ENCODE assay signal across 8 cellular contexts in the genomic region with DNA sequence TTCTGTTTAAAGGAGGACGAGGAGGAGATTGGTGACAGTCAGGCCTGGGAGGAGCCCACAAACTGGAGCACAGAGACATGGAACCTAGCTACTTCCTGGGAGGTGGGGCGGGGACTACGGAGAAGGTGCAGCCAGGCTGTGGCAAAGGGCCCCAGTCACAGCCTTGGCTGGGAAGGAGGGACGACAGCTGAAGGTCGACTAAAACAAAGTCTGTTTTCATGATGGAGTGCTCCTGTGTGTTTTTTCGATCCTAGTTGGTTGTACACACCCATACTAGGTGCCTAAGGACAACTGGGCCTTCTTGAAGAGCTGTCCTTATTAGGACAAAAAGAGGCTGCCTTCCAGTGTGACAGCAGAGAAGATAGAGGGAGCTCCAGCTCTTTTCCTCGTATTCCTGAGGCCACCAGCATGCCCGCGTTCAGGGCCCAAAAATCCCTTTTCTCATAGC. TPM values are rescaled to one million over a fixed set of nuclear protein-coding genes. Genes with fewer than 3 reads are reported as not detected.
A peak's percentile ranks its signal among the peaks of the same experiment; 100 is the strongest.
DNase-seq lines count a peak whose midpoint lies in the region; ATAC-seq and TF ChIP-seq lines count a peak whose summit lies in the region.

No MANE protein-coding gene starts in this region.

- H3K27ac Mint-ChIP-seq in activated CD8-positive, alpha-beta memory T cell treated with anti-CD3 and anti-CD28 coated beads, Interleukin-2, amount 10 ng/mL, durations not matched to agents 7 days and 5 days, result peak overlapping the region; percentile 6
- H3K27ac Mint-ChIP-seq in WTC11, result peak overlapping the region; percentile 76
- peak overlapping the region; percentile 81 to 96 (median 91) for H3K27ac Mint-ChIP-seq in immature natural killer cell

- peaks cover 10% of the 10 kb centered on the region for H3K36me3 ChIP-seq in thoracic aorta

- peaks cover 31% of the 10 kb centered on the region for H3K36me3 Mint-ChIP-seq in activated CD8-positive, alpha-beta memory T cell treated with anti-CD3 and anti-CD28 coated beads, Interleukin-2, amount 10 ng/mL, durations not matched to agents 7 days and 5 days
- peaks cover 39% of the 10 kb centered on the region for H3K36me3 Mint-ChIP-seq in WTC11
- H3K36me3 Mint-ChIP-seq in immature natural killer cell, result peaks cover 13 to 24% (median 23%) of the 10 kb centered on the region in 3 donors

- H3K27ac ChIP-seq in thoracic aorta, result peak overlapping the region; percentile 99

- H3K4me1 Mint-ChIP-seq in activated CD8-positive, alpha-beta memory T cell treated with anti-CD3 and anti-CD28 coated beads, Interleukin-2, amount 10 ng/mL, durations not matched to agents 7 days and 5 days, result peaks cover 83% of the 10 kb centered on the region
- H3K4me1 Mint-ChIP-seq in WTC11 (peaks cover 41% of the 10 kb centered on the region), immature natural killer cell (peaks cover 87 to 96% of the 10 kb centered on the region in 2 donors)

- peak overlapping the region; percentile 98 for H3K4me3 ChIP-seq in thoracic aorta

- no peaks in the 10 kb centered on the region for H3K9me3 Mint-ChIP-seq in activated CD8-positive, alpha-beta memory T cell treated with anti-CD3 and anti-CD28 coated beads, Interleukin-2, amount 10 ng/mL, durations not matched to agents 7 days and 5 days (ENCODE audit: low read depth)
- no peaks in the 10 kb centered on the region for H3K9me3 Mint-ChIP-seq in WTC11
- peaks cover 0 to 5% (median 3%) of the 10 kb centered on the region in 6 donors for H3K9me3 Mint-ChIP-seq in immature natural killer cell

- H3K4me1 ChIP-seq in thoracic aorta (ENCODE audit: control insufficient read depth in 1 of 2, low read depth in 2 of 2), result peaks cover 34 to 64% of the 10 kb centered on the region in 2 donors

- H3K4me3 Mint-ChIP-seq in activated CD8-positive, alpha-beta memory T cell treated with anti-CD3 and anti-CD28 coated beads, Interleukin-2, amount 10 ng/mL, durations not matched to agents 7 days and 5 days, result no peak overlapping the region
- H3K4me3 Mint-ChIP-seq in WTC11 (no peak overlapping the region), immature natural killer cell (peak overlapping the region; percentile 33 to 66 (median 52))

- no peak for ATAC-seq in activated CD8-positive, alpha-beta memory T cell treated with anti-CD3 and anti-CD28 coated beads, Interleukin-2, amount 10 ng/mL, durations not matched to agents 7 days and 5 days
- ATAC-seq in WTC11, result no peak
- no peak for ATAC-seq in thoracic aorta (ENCODE audit: insufficient number of reproducible peaks, low FRiP score, low read depth)

- peaks cover 4% of the 10 kb centered on the region for H3K27me3 Mint-ChIP-seq in activated CD8-positive, alpha-beta memory T cell treated with anti-CD3 and anti-CD28 coated beads, Interleukin-2, amount 10 ng/mL, durations not matched to agents 7 days and 5 days
- peaks cover 20% of the 10 kb centered on the region for H3K27me3 Mint-ChIP-seq in WTC11 (ENCODE audit: low read depth)
- peaks cover 11 to 32% (median 27%) of the 10 kb centered on the region in 3 donors for H3K27me3 Mint-ChIP-seq in immature natural killer cell (ENCODE audit: low read depth in 3 of 3)

- no peaks in the 10 kb centered on the region for H3K9me3 ChIP-seq in thoracic aorta

- H3K27me3 ChIP-seq in thoracic aorta (replicated peaks; ENCODE audit: insufficient read depth), result no peaks in the 10 kb centered on the region

- no peak for DNase-seq in activated CD8-positive, alpha-beta memory T cell treated with anti-CD3 and anti-CD28 coated beads, Interleukin-2, amount 10 ng/mL, durations not matched to agents 7 days and 5 days
- DNase-seq in activated CD8-positive, alpha-beta memory T cell treated with anti-CD3 and anti-CD28 coated beads, Interleukin-2, amount 50 U/mL, for 48 hours, result no peak
- DNase-seq in WTC11 (ENCODE audit: low spot score) (no peak), immature natural killer cell (no peak), thoracic aorta (ENCODE audit: low spot score) (no peak), KG1 (lab: John Stamatoyannopoulos, UW) (no peak), NCI-H524 treated with DMSO at 0.1 percent for 48 hours (lab: John Stamatoyannopoulos, UW) (no peak)
- no peak for DNase-seq in stimulated activated CD4-positive, alpha-beta T cell treated with anti-CD3 and anti-CD28 coated beads, Interleukin-15, amount 100 ng/mL, for 24 hours

- CTCF ChIA-PET in activated CD8-positive, alpha-beta memory T cell treated with anti-CD3 and anti-CD28 coated beads, Interleukin-2, amount 10 ng/mL, durations not matched to agents 7 days and 5 days (lab: Charles Lee), result interaction anchor here (1.0 to 14.2 kb wide), 11 partner anchors 13 to 86 kb away, joined by 3 to 208 read pairs (median 5); a partner anchor contains a TSS
- CTCF ChIA-PET in WTC11 (lab: Charles Lee), result interaction anchor here (0.8 to 10.2 kb wide), 24 partner anchors 9 to 175 kb away, joined by 3 to 127 read pairs (median 5); a partner anchor contains a TSS

- TF ChIP-seq CTCF in WTC11 (IDR thresholded peaks at IDR 0.05) (no peak), thoracic aorta (IDR thresholded peaks at IDR 0.05) (peak; percentile 42)

- POLR2A ChIA-PET in WTC11 (lab: Charles Lee), result interaction anchor here (1.0 to 6.8 kb wide), 5 partner anchors 20 to 70 kb away, joined by 4 to 38 read pairs (median 8); a partner anchor contains a TSS

TF ChIP-seq in WTC11, 78 proteins besides CTCF, POLR2A, EP300 and RAD21:
- TF ChIP-seq RORB (CRISPR knock-in tag; IDR thresholded peaks at IDR 0.05) (no peak), ETV6 (CRISPR knock-in tag; IDR thresholded peaks at IDR 0.05) (no peak)
- TF ChIP-seq, protein P1, sequence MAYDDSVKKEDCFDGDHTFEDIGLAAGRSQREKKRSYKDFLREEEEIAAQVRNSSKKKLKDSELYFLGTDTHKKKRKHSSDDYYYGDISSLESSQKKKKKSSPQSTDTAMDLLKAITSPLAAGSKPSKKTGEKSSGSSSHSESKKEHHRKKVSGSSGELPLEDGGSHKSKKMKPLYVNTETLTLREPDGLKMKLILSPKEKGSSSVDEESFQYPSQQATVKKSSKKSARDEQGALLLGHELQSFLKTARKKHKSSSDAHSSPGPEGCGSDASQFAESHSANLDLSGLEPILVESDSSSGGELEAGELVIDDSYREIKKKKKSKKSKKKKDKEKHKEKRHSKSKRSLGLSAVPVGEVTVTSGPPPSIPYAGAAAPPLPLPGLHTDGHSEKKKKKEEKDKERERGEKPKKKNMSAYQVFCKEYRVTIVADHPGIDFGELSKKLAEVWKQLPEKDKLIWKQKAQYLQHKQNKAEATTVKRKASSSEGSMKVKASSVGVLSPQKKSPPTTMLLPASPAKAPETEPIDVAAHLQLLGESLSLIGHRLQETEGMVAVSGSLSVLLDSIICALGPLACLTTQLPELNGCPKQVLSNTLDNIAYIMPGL (CRISPR knock-in tag; IDR thresholded peaks at IDR 0.05), result no peak

RNA-seq across cellular contexts. Expression of a gene that starts 2.9 kb away (rescaled TPM):
- total RNA-seq in activated CD8-positive, alpha-beta memory T cell treated with anti-CD3 and anti-CD28 coated beads, Interleukin-2, amount 10 ng/mL, durations not matched to agents 7 days and 5 days, result 10 to 100 TPM; 28.7 to 29.4 TPM
- total RNA-seq in WTC11 (2021) (10.8 to 14.7 TPM (median 14.1 TPM) in 3 replicates), thoracic aorta (10 to 100 TPM; 75.2 to 92.2 TPM)
- 100 to 1,000 TPM; 101 to 106 (median 103) TPM for polyA plus RNA-seq in immature natural killer cell

RNA-seq across cellular contexts. Expression of a gene that starts 3.2 kb away (rescaled TPM):
- over 10,000 TPM in 1 of 2 experiments, 1,000 to 10,000 TPM in 1; 6,751 to 13,083 TPM for total RNA-seq in activated CD8-positive, alpha-beta memory T cell treated with anti-CD3 and anti-CD28 coated beads, Interleukin-2, amount 10 ng/mL, durations not matched to agents 7 days and 5 days
- total RNA-seq in WTC11 (2021), result 23,577 to 25,958 TPM (median 25,042 TPM) in 3 replicates
- polyA plus RNA-seq in immature natural killer cell, result 10 to 100 TPM in 1 of 3 donors, not detected in 2; 23.0 TPM
- 1,000 to 10,000 TPM; 1,550 to 5,543 TPM for total RNA-seq in thoracic aorta

RNA-seq across cellular contexts. Expression of a gene that starts 4.0 kb away (rescaled TPM):
- total RNA-seq in activated CD8-positive, alpha-beta memory T cell treated with anti-CD3 and anti-CD28 coated beads, Interleukin-2, amount 10 ng/mL, durations not matched to agents 7 days and 5 days, result 10 to 100 TPM; 14.5 to 21.1 TPM
- total RNA-seq in WTC11 (2021) (23.8 to 26.6 TPM (median 26.5 TPM) in 3 replicates), thoracic aorta (1 to 10 TPM in 1 of 2 donors, under 1 TPM in 1; 0.54 to 1.2 TPM)
- polyA plus RNA-seq in immature natural killer cell, result 1 to 10 TPM in 2 of 3 donors, under 1 TPM in 1; 0.92 to 1.9 (median 1.1) TPM

RNA-seq across cellular contexts. Expression of a gene that starts 10.3 kb away (rescaled TPM):
- 100 to 1,000 TPM; 144 to 155 TPM for total RNA-seq in activated CD8-positive, alpha-beta memory T cell treated with anti-CD3 and anti-CD28 coated beads, Interleukin-2, amount 10 ng/mL, durations not matched to agents 7 days and 5 days
- total RNA-seq in WTC11 (2021), result 4.1 to 7.2 TPM (median 5.4 TPM) in 3 replicates
- polyA plus RNA-seq in immature natural killer cell, result 1 to 10 TPM in 1 of 3 donors, under 1 TPM in 2; 0.26 to 1.4 (median 0.49) TPM
- total RNA-seq in thoracic aorta, result under 1 TPM in 1 of 2 donors, not detected in 1; 0.68 TPM

RNA-seq across cellular contexts. Expression of a gene that starts 12.7 kb away (rescaled TPM):
- under 1 TPM; 0.21 to 0.85 TPM for total RNA-seq in activated CD8-positive, alpha-beta memory T cell treated with anti-CD3 and anti-CD28 coated beads, Interleukin-2, amount 10 ng/mL, durations not matched to agents 7 days and 5 days
- total RNA-seq in WTC11 (2021) (1.0 to 2.1 TPM (median 1.4 TPM) in 3 replicates), thoracic aorta (10 to 100 TPM in 1 of 2 donors, not detected in 1; 10.7 TPM)
- not detected for polyA plus RNA-seq in immature natural killer cell

Comparison
In these comparisons a context has a peak if more than half of its experiments do, and no peak if none do; other contexts are left out.
1. H3K27ac Mint-ChIP-seq: peak in every context shown above with its lines; median percentile 91 in immature natural killer cell; 76 in WTC11; 6 in activated CD8-positive, alpha-beta memory T cell treated with anti-CD3 and anti-CD28 coated beads, Interleukin-2, amount 10 ng/mL, durations not matched to agents 7 days and 5 days.
2. H3K4me3 Mint-ChIP-seq: peak in immature natural killer cell (5 of 5); none in activated CD8-positive, alpha-beta memory T cell treated with anti-CD3 and anti-CD28 coated beads, Interleukin-2, amount 10 ng/mL, durations not matched to agents 7 days and 5 days (single experiment) and WTC11 (single experiment).
3. RNA of a gene that starts 4.0 kb away (total RNA-seq): 23.8 to 26.6 TPM in WTC11 and 14.5 to 21.1 TPM in activated CD8-positive, alpha-beta memory T cell treated with anti-CD3 and anti-CD28 coated beads, Interleukin-2, amount 10 ng/mL, durations not matched to agents 7 days and 5 days; 0.54 to 1.2 TPM in thoracic aorta; every median in the first group is over 4 times any median in the second.